Comparison of ENCODE assay signal across 1 cellular context in the genomic region with DNA sequence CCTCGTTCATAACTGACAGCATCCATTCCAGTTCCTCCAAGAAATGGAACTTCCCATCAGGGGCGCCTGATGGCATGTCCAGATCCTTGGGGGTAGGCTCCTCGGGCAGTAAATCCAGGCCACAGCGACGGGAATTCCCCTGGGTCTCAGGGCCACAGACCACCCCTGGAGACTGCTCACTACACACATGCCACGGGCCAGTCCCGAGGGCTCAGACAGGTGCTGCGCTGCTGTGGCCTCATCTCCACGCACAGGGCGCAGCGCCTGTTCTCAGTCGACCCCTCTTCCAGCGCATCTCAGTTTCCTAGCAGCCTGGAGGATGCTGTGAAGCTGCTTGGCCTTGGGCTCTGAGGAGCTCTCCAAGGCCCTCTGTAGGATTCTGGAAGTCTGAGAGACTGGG.
TF ChIP-seq lines count a peak whose summit lies in the region.

No MANE protein-coding gene starts in this region.

TF ChIP-seq in GM23338, 12 proteins besides CTCF, POLR2A, EP300 and RAD21 (continued from another document):
- TF ChIP-seq, protein P1, sequence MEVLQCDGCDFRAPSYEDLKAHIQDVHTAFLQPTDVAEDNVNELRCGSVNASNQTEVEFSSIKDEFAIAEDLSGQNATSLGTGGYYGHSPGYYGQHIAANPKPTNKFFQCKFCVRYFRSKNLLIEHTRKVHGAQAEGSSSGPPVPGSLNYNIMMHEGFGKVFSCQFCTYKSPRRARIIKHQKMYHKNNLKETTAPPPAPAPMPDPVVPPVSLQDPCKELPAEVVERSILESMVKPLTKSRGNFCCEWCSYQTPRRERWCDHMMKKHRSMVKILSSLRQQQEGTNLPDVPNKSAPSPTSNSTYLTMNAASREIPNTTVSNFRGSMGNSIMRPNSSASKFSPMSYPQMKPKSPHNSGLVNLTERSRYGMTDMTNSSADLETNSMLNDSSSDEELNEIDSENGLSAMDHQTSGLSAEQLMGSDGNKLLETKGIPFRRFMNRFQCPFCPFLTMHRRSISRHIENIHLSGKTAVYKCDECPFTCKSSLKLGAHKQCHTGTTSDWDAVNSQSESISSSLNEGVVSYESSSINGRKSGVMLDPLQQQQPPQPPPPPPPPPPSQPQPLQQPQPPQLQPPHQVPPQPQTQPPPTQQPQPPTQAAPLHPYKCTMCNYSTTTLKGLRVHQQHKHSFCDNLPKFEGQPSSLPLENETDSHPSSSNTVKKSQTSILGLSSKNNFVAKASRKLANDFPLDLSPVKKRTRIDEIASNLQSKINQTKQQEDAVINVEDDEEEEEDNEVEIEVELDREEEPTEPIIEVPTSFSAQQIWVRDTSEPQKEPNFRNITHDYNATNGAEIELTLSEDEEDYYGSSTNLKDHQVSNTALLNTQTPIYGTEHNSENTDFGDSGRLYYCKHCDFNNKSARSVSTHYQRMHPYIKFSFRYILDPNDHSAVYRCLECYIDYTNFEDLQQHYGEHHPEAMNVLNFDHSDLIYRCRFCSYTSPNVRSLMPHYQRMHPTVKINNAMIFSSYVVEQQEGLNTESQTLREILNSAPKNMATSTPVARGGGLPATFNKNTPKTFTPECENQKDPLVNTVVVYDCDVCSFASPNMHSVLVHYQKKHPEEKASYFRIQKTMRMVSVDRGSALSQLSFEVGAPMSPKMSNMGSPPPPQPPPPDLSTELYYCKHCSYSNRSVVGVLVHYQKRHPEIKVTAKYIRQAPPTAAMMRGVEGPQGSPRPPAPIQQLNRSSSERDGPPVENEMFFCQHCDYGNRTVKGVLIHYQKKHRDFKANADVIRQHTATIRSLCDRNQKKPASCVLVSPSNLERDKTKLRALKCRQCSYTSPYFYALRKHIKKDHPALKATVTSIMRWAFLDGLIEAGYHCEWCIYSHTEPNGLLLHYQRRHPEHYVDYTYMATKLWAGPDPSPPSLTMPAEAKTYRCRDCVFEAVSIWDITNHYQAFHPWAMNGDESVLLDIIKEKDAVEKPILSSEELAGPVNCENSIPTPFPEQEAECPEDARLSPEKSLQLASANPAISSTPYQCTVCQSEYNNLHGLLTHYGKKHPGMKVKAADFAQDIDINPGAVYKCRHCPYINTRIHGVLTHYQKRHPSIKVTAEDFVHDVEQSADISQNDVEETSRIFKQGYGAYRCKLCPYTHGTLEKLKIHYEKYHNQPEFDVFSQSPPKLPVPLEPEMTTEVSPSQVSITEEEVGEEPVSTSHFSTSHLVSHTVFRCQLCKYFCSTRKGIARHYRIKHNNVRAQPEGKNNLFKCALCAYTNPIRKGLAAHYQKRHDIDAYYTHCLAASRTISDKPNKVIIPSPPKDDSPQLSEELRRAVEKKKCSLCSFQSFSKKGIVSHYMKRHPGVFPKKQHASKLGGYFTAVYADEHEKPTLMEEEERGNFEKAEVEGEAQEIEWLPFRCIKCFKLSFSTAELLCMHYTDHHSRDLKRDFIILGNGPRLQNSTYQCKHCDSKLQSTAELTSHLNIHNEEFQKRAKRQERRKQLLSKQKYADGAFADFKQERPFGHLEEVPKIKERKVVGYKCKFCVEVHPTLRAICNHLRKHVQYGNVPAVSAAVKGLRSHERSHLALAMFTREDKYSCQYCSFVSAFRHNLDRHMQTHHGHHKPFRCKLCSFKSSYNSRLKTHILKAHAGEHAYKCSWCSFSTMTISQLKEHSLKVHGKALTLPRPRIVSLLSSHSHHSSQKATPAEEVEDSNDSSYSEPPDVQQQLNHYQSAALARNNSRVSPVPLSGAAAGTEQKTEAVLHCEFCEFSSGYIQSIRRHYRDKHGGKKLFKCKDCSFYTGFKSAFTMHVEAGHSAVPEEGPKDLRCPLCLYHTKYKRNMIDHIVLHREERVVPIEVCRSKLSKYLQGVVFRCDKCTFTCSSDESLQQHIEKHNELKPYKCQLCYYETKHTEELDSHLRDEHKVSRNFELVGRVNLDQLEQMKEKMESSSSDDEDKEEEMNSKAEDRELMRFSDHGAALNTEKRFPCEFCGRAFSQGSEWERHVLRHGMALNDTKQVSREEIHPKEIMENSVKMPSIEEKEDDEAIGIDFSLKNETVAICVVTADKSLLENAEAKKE (CRISPR knock-in tag; IDR thresholded peaks at IDR 0.05) = no peak
TF ChIP-seq in GM23338: peak in this region for 0.
